1 cellular context compared by ENCODE assay signal in the genomic region with DNA sequence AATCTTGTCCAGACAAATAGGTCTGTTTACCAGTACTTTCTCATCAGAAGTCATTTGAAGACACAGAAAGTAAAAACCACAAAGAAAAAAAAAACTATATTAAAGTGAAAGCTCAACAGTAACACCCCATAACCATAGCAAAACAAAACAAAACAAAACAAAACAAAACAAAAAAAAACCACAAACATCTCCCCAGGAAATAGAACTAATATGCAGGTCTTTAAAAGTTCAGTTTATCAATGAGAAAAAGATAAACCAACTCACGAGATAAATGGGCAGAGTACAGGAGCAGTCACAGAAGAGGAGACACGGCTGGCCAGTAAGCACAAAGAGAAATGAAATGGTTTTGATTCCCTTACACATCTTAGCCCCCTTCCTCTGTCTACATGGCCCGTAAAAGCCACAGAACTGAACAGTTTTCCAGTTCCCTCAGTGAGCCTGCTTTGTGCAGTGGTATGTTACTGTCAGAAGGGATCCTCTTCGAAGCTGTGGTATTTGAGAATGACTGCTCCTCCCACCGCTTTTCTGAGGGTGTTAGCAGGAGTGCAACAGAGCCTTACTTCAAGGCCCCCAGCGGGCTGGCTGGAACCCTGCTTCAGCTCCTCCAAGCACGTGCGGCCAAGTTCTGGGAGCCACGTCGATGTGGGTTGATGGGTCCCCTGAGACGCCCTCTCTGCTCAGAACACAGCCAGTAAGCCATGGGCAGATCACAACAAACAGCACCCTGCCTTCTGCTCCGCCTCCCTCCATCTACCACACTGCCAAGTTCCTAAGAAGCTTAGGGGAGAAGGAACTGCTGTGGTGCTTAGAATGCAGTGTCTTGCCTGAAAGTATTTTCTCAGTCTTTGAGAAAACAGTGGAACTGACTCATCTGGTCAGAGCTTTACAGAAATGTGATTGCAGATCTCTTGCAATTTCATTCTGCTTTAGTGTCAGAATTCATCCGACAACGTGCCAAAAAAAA.
TF ChIP-seq lines count a peak whose summit lies in the region.

No MANE protein-coding gene starts in this region.

TF ChIP-seq in HEK293, 187 proteins besides CTCF, POLR2A, EP300 and RAD21 (continued from another document):
- TF ChIP-seq, protein P1, sequence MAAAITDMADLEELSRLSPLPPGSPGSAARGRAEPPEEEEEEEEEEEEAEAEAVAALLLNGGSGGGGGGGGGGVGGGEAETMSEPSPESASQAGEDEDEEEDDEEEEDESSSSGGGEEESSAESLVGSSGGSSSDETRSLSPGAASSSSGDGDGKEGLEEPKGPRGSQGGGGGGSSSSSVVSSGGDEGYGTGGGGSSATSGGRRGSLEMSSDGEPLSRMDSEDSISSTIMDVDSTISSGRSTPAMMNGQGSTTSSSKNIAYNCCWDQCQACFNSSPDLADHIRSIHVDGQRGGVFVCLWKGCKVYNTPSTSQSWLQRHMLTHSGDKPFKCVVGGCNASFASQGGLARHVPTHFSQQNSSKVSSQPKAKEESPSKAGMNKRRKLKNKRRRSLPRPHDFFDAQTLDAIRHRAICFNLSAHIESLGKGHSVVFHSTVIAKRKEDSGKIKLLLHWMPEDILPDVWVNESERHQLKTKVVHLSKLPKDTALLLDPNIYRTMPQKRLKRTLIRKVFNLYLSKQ (tag by site-specific recombination; IDR thresholded peaks at IDR 0.05; ENCODE audit: borderline replicate concordance), result no peak
- TF ChIP-seq ZNF701 (tag by site-specific recombination; IDR thresholded peaks at IDR 0.05) (no peak), EGR2 (tag by site-specific recombination; IDR thresholded peaks at IDR 0.05; ENCODE audit: low read depth) (peak; percentile 61; the same call in 1 of the 2 replicates), ZNF660 (tag by site-specific recombination; IDR thresholded peaks at IDR 0.05) (peak; percentile 64; the same call in 1 of the 2 replicates), GLIS2 (tag by site-specific recombination; IDR thresholded peaks at IDR 0.05) (peak; percentile 68; the same call in 1 of the 2 replicates), HOXD13 (CRISPR knock-in tag; IDR thresholded peaks at IDR 0.05; ENCODE audit: borderline replicate concordance) (no peak), ZFP37 (tag by site-specific recombination; IDR thresholded peaks at IDR 0.05) (no peak), ZNF23 (tag by site-specific recombination; IDR thresholded peaks at IDR 0.05; ENCODE audit: borderline replicate concordance) (no peak), ZBTB1 (tag by site-specific recombination; IDR thresholded peaks at IDR 0.05) (no peak), ZNF473 (tag by site-specific recombination; IDR thresholded peaks at IDR 0.05) (no peak), ZNF624 (tag by site-specific recombination; IDR thresholded peaks at IDR 0.05) (no peak), ZNF544 (tag by site-specific recombination; IDR thresholded peaks at IDR 0.05) (no peak), HOXA7 (CRISPR knock-in tag; IDR thresholded peaks at IDR 0.05; ENCODE audit: borderline replicate concordance) (no peak), ZNF211 (tag by site-specific recombination; IDR thresholded peaks at IDR 0.05; ENCODE audit: low read depth) (no peak), REPIN1 (tag by site-specific recombination; IDR thresholded peaks at IDR 0.05; ENCODE audit: low read depth) (no peak), ZNF133 (tag by site-specific recombination; IDR thresholded peaks at IDR 0.05) (no peak), ZNF146 (tag by site-specific recombination; IDR thresholded peaks at IDR 0.05) (no peak), GFI1B (tag by site-specific recombination; IDR thresholded peaks at IDR 0.05) (no peak), ZFP69B (tag by site-specific recombination; IDR thresholded peaks at IDR 0.05) (peak; percentile 37; the same call in 1 of the 2 replicates), HOXC10 (CRISPR knock-in tag; IDR thresholded peaks at IDR 0.05) (no peak)
TF ChIP-seq in HEK293: peak in this region for 40.
